Comparison of ENCODE assay signal across 23 cellular contexts in genomic region chrX:71393919-71394318, GRCh38. TPM values are rescaled to one million over a fixed set of nuclear protein-coding genes. Genes with fewer than 3 reads are reported as not detected.
DNase-seq lines count a peak whose midpoint lies in the region; ATAC-seq, FAIRE-seq and TF ChIP-seq lines count a peak whose summit lies in the region.
"Had no signal": no experiment of that assay in that cellular context is flagged by ENCODE, and none has a peak within 500 bp of the region (broad histone marks: within the 10 kb centered on the region; RNA-seq: fewer than 3 reads in every experiment).

No MANE protein-coding gene starts in this region.

- CTCF ChIA-PET in K562 (lab: Yijun Ruan, JAX; ENCODE audit: low intra/inter-chr PET ratio) (interaction anchor here (0.7 kb wide), 1 partner anchor 295 kb away, joined by 3 read pairs; no protein-coding TSS in a partner anchor), T-cell (lab: Charles Lee) (no interaction called here)

- H4K20me1 ChIP-seq in K562 (replicated peaks; ENCODE audit: control insufficient read depth, insufficient read depth, low read length) = no peaks in the 10 kb centered on the region

- peak overlapping the region; percentile 58 for H3K27ac ChIP-seq in K562 (ENCODE audit: extremely low read depth, low read depth, low read length)
- H3K27ac ChIP-seq: Peyer's patch had no signal

- no peak for TF ChIP-seq POLR2A in K562 (conservative IDR thresholded peaks at IDR 0.05)

- no TSS peak for BruUV-seq in K562 (replicated peaks; lab: Mats Ljungman, UMichigan)

- H3K4me3 ChIP-seq in K562 = no peak overlapping the region
- H3K4me3 ChIP-seq: Peyer's patch had no signal

- WGBS in K562 (ENCODE audit: insufficient coverage, low coverage, missing lambda C conversion rate) = 8% methylated on average over 5 of the region's 5 CpGs

- peaks cover 70% of the 10 kb centered on the region for H3K36me3 Mint-ChIP-seq in stimulated activated naive CD8-positive, alpha-beta T cell treated with anti-CD3 and anti-CD28 coated beads, Interleukin-15, Interleukin-2, amounts not matched to agents 100 ng/mL and 50 ng/mL, for 24 hours (ENCODE audit: low read depth)
- peaks cover 13% of the 10 kb centered on the region for H3K36me3 Mint-ChIP-seq in T-helper 17 cell (ENCODE audit: low read depth)
- H3K36me3 Mint-ChIP-seq in stimulated activated naive B cell treated with anti-CD40 and anti-IgM and Interleukin-4, amounts not matched to agents 10 μg/mL and 1 μg/mL and 100 μg/mL, for 72 hours = peaks cover 19 to 33% of the 10 kb centered on the region in 2 donors
- H3K36me3 Mint-ChIP-seq in T-cell = peaks cover 45% of the 10 kb centered on the region

- intact Hi-C loops in K562 (cut with micrococcal nuclease) = no loop called here

- peak; percentile 93 for FAIRE-seq in K562 (lab: Jason Lieb, UNC)
- FAIRE-seq: GM12891 had no signal

- H3K4me2 ChIP-seq in K562 (ENCODE audit: insufficient read depth, low read length) = peak overlapping the region; percentile 25
- H3K4me2 ChIP-seq: SK-N-SH had no signal

- H3K27ac Mint-ChIP-seq in stimulated activated naive CD8-positive, alpha-beta T cell treated with anti-CD3 and anti-CD28 coated beads, Interleukin-15, Interleukin-2, amounts not matched to agents 100 ng/mL and 50 ng/mL, for 24 hours = peak overlapping the region; percentile 58
- H3K27ac Mint-ChIP-seq in stimulated activated naive CD8-positive, alpha-beta T cell treated with anti-CD3 and anti-CD28 coated beads, Interleukin-15, amount 100 ng/mL, for 72 hours = no peak overlapping the region
- H3K27ac Mint-ChIP-seq in T-helper 17 cell (peak overlapping the region; percentile 80), T-cell (no peak overlapping the region)
- H3K27ac Mint-ChIP-seq in stimulated activated naive B cell treated with anti-CD40 and anti-IgM and Interleukin-4, amounts not matched to agents 10 μg/mL and 1 μg/mL and 100 μg/mL, for 72 hours = peak overlapping the region; percentile 48

- peaks cover 6 to 11% of the 10 kb centered on the region in 2 experiments; a peak in 4 of 5 replicates for H3K4me1 ChIP-seq in K562 (replicated peaks in 1 of 2; ENCODE audit: control insufficient read depth in 2 of 2, insufficient read depth in 2 of 2, low read length in 2 of 2)
- H3K4me1 ChIP-seq: Peyer's patch had no signal

- peaks cover 92% of the 10 kb centered on the region for H3K36me3 ChIP-seq in K562 (ENCODE audit: control insufficient read depth, insufficient read depth, low read length)

- no peaks in the 10 kb centered on the region for H3K27me3 ChIP-seq in K562 (ENCODE audit: control insufficient read depth in 2 of 2, insufficient read depth in 2 of 2, low read length in 2 of 2)
- H3K27me3 ChIP-seq: Peyer's patch had no signal

- H3K9ac ChIP-seq in K562 (ENCODE audit: insufficient read depth in 1 of 2, low read depth in 2 of 2, low read length in 2 of 2) = peak overlapping the region in 1 of 2 experiments; percentile 26; a peak in 1 of 4 replicates
- H3K9ac ChIP-seq: SK-N-SH had no signal

- no peak for DNase-seq in stimulated activated naive CD8-positive, alpha-beta T cell treated with anti-CD3 and anti-CD28 coated beads, Interleukin-15, amount 100 ng/mL, for 72 hours
- DNase-seq in T-helper 17 cell (no peak), K562 (ENCODE audit: extremely low read depth in 1 of 4, low spot score in 3 of 4) (peak in 2 of 4 experiments; percentile 19 to 72), SHP77 (lab: John Stamatoyannopoulos, UW) (no peak), T-cell (no peak)
- DNase-seq in stimulated activated naive B cell treated with anti-CD40 and anti-IgM and Interleukin-4, amounts not matched to agents 10 μg/mL and 1 μg/mL and 100 μg/mL, for 72 hours = no peak
- DNase-seq: C1 segment of cervical spinal cord; CD8-positive, alpha-beta memory T cell; DMS 273 treated with DMSO at 0.1 percent for 48 hours; DMS79 treated with DMSO at 0.1 percent for 48 hours; GF-D8; H7; KG1; NCI-H1048; NCI-H1417; NCI-H1694; NCI-H2029 treated with DMSO at 0.1 percent for 48 hours; NCI-H69; Peyer's patch; SK-N-SH had no signal

- H3K9me3 ChIP-seq in T-helper 17 cell (ENCODE audit: control insufficient read depth, low read length, poor library complexity, severe bottlenecking) = no peaks in the 10 kb centered on the region
- H3K9me3 ChIP-seq in K562 (replicated peaks; ENCODE audit: control insufficient read depth, insufficient read depth, low read depth, low read length) = no peaks in the 10 kb centered on the region
- H3K9me3 ChIP-seq: Peyer's patch, SK-N-SH had no signal

- 0 out of 3 replicates have a peak, but pooled peaks cover 7% of the 10 kb centered on the region for H3K79me2 ChIP-seq in K562 (ENCODE audit: control insufficient read depth, insufficient read depth, low read length)

- no peaks in the 10 kb centered on the region for H3K27me3 Mint-ChIP-seq in stimulated activated naive CD8-positive, alpha-beta T cell treated with anti-CD3 and anti-CD28 coated beads, Interleukin-15, Interleukin-2, amounts not matched to agents 100 ng/mL and 50 ng/mL, for 24 hours
- no peaks in the 10 kb centered on the region for H3K27me3 Mint-ChIP-seq in stimulated activated naive CD8-positive, alpha-beta T cell treated with anti-CD3 and anti-CD28 coated beads, Interleukin-15, amount 100 ng/mL, for 72 hours
- H3K27me3 Mint-ChIP-seq in T-helper 17 cell = no peaks in the 10 kb centered on the region
- H3K27me3 Mint-ChIP-seq in stimulated activated naive B cell treated with anti-CD40 and anti-IgM and Interleukin-4, amounts not matched to agents 10 μg/mL and 1 μg/mL and 100 μg/mL, for 72 hours = no peaks in the 10 kb centered on the region
- peaks cover 0 to 4% of the 10 kb centered on the region in 2 donors for H3K27me3 Mint-ChIP-seq in T-cell

- peak; percentile 58 for TF ChIP-seq EP300 in K562 (IDR thresholded peaks at IDR 0.05; ENCODE audit: low read length)

- H3K9me3 Mint-ChIP-seq in stimulated activated naive CD8-positive, alpha-beta T cell treated with anti-CD3 and anti-CD28 coated beads, Interleukin-15, Interleukin-2, amounts not matched to agents 100 ng/mL and 50 ng/mL, for 24 hours = no peaks in the 10 kb centered on the region
- no peaks in the 10 kb centered on the region for H3K9me3 Mint-ChIP-seq in stimulated activated naive CD8-positive, alpha-beta T cell treated with anti-CD3 and anti-CD28 coated beads, Interleukin-15, amount 100 ng/mL, for 72 hours
- no peaks in the 10 kb centered on the region for H3K9me3 Mint-ChIP-seq in stimulated activated naive B cell treated with anti-CD40 and anti-IgM and Interleukin-4, amounts not matched to agents 10 μg/mL and 1 μg/mL and 100 μg/mL, for 72 hours
- H3K9me3 Mint-ChIP-seq in T-cell = no peaks in the 10 kb centered on the region
- H3K9me3 Mint-ChIP-seq: CD8-positive, alpha-beta memory T cell had no signal

- POLR2A ChIA-PET in K562 (lab: Yijun Ruan, JAX) = interaction anchor here (0.6 to 1.4 kb wide), 4 partner anchors 13 to 175 kb away, joined by 3 to 5 read pairs (median 4); no protein-coding TSS in a partner anchor
- POLR2A ChIA-PET in T-cell (lab: Charles Lee) = no interaction called here

- no peak overlapping the region for H2AFZ ChIP-seq in K562 (ENCODE audit: low read depth, low read length)

- H3K9me1 ChIP-seq in K562 (ENCODE audit: control insufficient read depth, insufficient read depth, low read length) = no peaks in the 10 kb centered on the region

- no peak for ATAC-seq in stimulated activated naive CD8-positive, alpha-beta T cell treated with anti-CD3 and anti-CD28 coated beads, Interleukin-15, amount 100 ng/mL, for 72 hours
- ATAC-seq in T-helper 17 cell (no peak), K562 (peak; percentile 83), GM18907 (IDR thresholded peaks at IDR 0.05; ENCODE audit: unreplicated experiment) (no peak), T-cell (replicated peaks in 1 of 4) (no peak)
- ATAC-seq in stimulated activated naive B cell treated with anti-CD40 and anti-IgM and Interleukin-4, amounts not matched to agents 10 μg/mL and 1 μg/mL and 100 μg/mL, for 72 hours (replicated peaks) = no peak

- TF ChIP-seq RAD21 in K562 (CRISPR knock-in tag; conservative IDR thresholded peaks at IDR 0.05 in 1 of 2, IDR thresholded peaks at IDR 0.05 in 1 of 2) = no peak

- H3K4me1 Mint-ChIP-seq in stimulated activated naive CD8-positive, alpha-beta T cell treated with anti-CD3 and anti-CD28 coated beads, Interleukin-15, Interleukin-2, amounts not matched to agents 100 ng/mL and 50 ng/mL, for 24 hours (ENCODE audit: low read depth) = no peaks in the 10 kb centered on the region
- H3K4me1 Mint-ChIP-seq in stimulated activated naive CD8-positive, alpha-beta T cell treated with anti-CD3 and anti-CD28 coated beads, Interleukin-15, amount 100 ng/mL, for 72 hours = no peaks in the 10 kb centered on the region
- peaks cover 2% of the 10 kb centered on the region for H3K4me1 Mint-ChIP-seq in T-helper 17 cell
- H3K4me1 Mint-ChIP-seq in stimulated activated naive B cell treated with anti-CD40 and anti-IgM and Interleukin-4, amounts not matched to agents 10 μg/mL and 1 μg/mL and 100 μg/mL, for 72 hours = no peaks in the 10 kb centered on the region
- peaks cover 0 to 3% (median 2%) of the 10 kb centered on the region in 3 donors for H3K4me1 Mint-ChIP-seq in T-cell

- H3K4me3 Mint-ChIP-seq in stimulated activated naive CD8-positive, alpha-beta T cell treated with anti-CD3 and anti-CD28 coated beads, Interleukin-15, Interleukin-2, amounts not matched to agents 100 ng/mL and 50 ng/mL, for 24 hours = no peak overlapping the region
- no peak overlapping the region for H3K4me3 Mint-ChIP-seq in stimulated activated naive CD8-positive, alpha-beta T cell treated with anti-CD3 and anti-CD28 coated beads, Interleukin-15, amount 100 ng/mL, for 72 hours
- no peak overlapping the region for H3K4me3 Mint-ChIP-seq in T-helper 17 cell
- no peak overlapping the region for H3K4me3 Mint-ChIP-seq in stimulated activated naive B cell treated with anti-CD40 and anti-IgM and Interleukin-4, amounts not matched to agents 10 μg/mL and 1 μg/mL and 100 μg/mL, for 72 hours
- H3K4me3 Mint-ChIP-seq in T-cell = no peak overlapping the region
- H3K4me3 Mint-ChIP-seq: CD8-positive, alpha-beta memory T cell had no signal

- no peak for TF ChIP-seq CTCF in K562 (IDR thresholded peaks at IDR 0.05 in 2 of 3, conservative IDR thresholded peaks at IDR 0.05 in 1 of 3; ENCODE audit: insufficient read depth in 2 of 3, low read depth in 1 of 3, low read length in 3 of 3)

- in situ Hi-C loops in K562 (cut with MboI) = no loop called here

RNA-seq across cellular contexts. Expression of gene TAF1, which starts 27.8 kb away (rescaled TPM):
- total RNA-seq in T-helper 17 cell (10 to 100 TPM; 52.9 to 62.5 TPM), K562 (2014; rRNA removed) (44.6 and 47.7 TPM in 2 replicates), K562 (2014; rRNA removed; fragmentation: Illumina TruSeq; extraction: Trizol) (45.1 and 50.5 TPM in 2 replicates), K562 (2015; rRNA removed; fragmentation: Illumina TruSeq; extraction: Trizol) (38.1 and 39.2 TPM in 2 replicates), K562 (2021) (37.3 and 42.6 TPM in 2 replicates), T-cell (10 to 100 TPM; 61.4 to 70.0 (median 63.3) TPM)
- total RNA-seq in K562 (2011; cell fraction: chromatin; rRNA removed; ENCODE audit: low replicate concordance) = 238 and 587 TPM in 2 replicates
- 86.4 and 133 TPM in 2 replicates for total RNA-seq in K562 (2011; cell fraction: nucleolus; rRNA removed)
- 103 and 148 TPM in 2 replicates for total RNA-seq in K562 (2011; cell fraction: nucleoplasm; rRNA removed)
- polyA plus RNA-seq in K562 (2011; rRNA removed) (16.3 and 23.1 TPM in 2 replicates), K562 (2014; fragmentation: Illumina TruSeq; extraction: Trizol) (39.2 and 41.2 TPM in 2 replicates), K562 (2014; fragmentation: Nextera tagmentation; extraction: Ambion mirVana) (10 to 100 TPM in 1 of 2 experiments, 1 to 10 TPM in 1; 6.4 to 10.5 TPM), K562 (2014; rRNA removed) (27.8 and 32.7 TPM in 2 replicates)
- polyA plus RNA-seq in K562 (2011; cell fraction: cytosol; rRNA removed) = 8.1 and 12.9 TPM in 2 replicates
- 28.9 and 33.9 TPM in 2 replicates for polyA plus RNA-seq in K562 (2011; cell fraction: nucleus; rRNA removed)
- 29.4 and 33.9 TPM in 2 replicates for polyA plus RNA-seq in K562 (2012)
- polyA minus RNA-seq in K562 (2011; rRNA and poly(A)+ RNA removed) = 87.5 and 93.1 TPM in 2 replicates
- 27.6 and 30.1 TPM in 2 replicates for polyA minus RNA-seq in K562 (2011; cell fraction: cytosol; rRNA and poly(A)+ RNA removed)
- 34.9 and 73.1 TPM in 2 replicates for polyA minus RNA-seq in K562 (2011; cell fraction: nucleus; rRNA and poly(A)+ RNA removed)

Comparison
In these comparisons a context has a peak if more than half of its experiments do, and no peak if none do; other contexts are left out.
1. H3K27ac Mint-ChIP-seq: peak in stimulated activated naive CD8-positive, alpha-beta T cell treated with anti-CD3 and anti-CD28 coated beads, Interleukin-15, Interleukin-2, amounts not matched to agents 100 ng/mL and 50 ng/mL, for 24 hours (single experiment), T-helper 17 cell (single experiment) and stimulated activated naive B cell treated with anti-CD40 and anti-IgM and Interleukin-4, amounts not matched to agents 10 μg/mL and 1 μg/mL and 100 μg/mL, for 72 hours (single experiment); none in stimulated activated naive CD8-positive, alpha-beta T cell treated with anti-CD3 and anti-CD28 coated beads, Interleukin-15, amount 100 ng/mL, for 72 hours (0 of 2) and T-cell (0 of 2).